Comparison of ENCODE assay signal across 37 cellular contexts in the genomic region with DNA sequence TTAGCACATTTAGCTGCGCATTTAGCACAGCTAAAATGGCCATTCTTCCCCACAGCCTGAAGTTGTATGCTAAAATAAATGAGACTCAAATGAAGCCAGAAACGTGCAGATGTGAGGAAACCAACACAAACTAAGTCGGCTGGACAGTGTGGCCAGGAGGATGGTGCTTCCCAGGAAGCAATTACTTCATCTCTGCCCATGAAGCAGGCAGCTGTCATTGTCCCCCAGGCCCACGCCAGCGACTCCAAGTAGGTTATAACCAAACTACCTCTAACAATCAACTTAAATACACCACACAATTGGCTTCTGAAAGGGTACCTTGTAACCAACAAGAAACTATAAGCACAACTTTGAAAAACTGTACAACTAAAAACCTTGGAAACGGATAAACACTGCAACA. TPM values are rescaled to one million over a fixed set of nuclear protein-coding genes. Genes with fewer than 3 reads are reported as not detected.
DNase-seq lines count a peak whose midpoint lies in the region; ATAC-seq, FAIRE-seq and TF ChIP-seq lines count a peak whose summit lies in the region.
"Had no signal": no experiment of that assay in that cellular context is flagged by ENCODE, and none has a peak within 500 bp of the region (broad histone marks: within the 10 kb centered on the region; RNA-seq: fewer than 3 reads in every experiment).

No MANE protein-coding gene starts in this region.

- peak overlapping the region in 1 of 3 experiments; percentile 24 for H3K4me3 Mint-ChIP-seq in nephron
- H3K4me3 Mint-ChIP-seq: activated B cell treated with CpG ODN at 0.5 μM for 24 hours; activated naive CD4-positive, alpha-beta T cell treated with anti-CD3 and anti-CD28 coated beads for 36 hours; activated T-helper 1 cell treated with anti-CD3 and anti-CD28 coated beads, Interleukin-12 subunit alpha, Interleukin-12 subunit beta, Interleukin-2, Interleukin-4 antibody, amounts not matched to agents 30 ng/mL and 10 ng/mL and 1 ng/mL, durations not matched to agents 14 hours and 24 hours and 36 hours; effector memory CD8-positive, alpha-beta T cell; natural killer cell; stimulated activated effector memory CD8-positive, alpha-beta T cell treated with anti-CD3 and anti-CD28 coated beads, Interleukin-12 subunit alpha, Interleukin-12 subunit beta, amount 100 ng/mL, for 72 hours had no signal

- no peak for FAIRE-seq in endothelial cell of umbilical vein (lab: Jason Lieb, UNC)
- FAIRE-seq: bronchial epithelial cell, frontal cortex had no signal

- DNase-seq in BE2C = peak; percentile 44
- peak; percentile 74 to 80 for DNase-seq in SJCRH30
- DNase-seq in endothelial cell of umbilical vein (ENCODE audit: low read depth, low spot score) = no peak
- no peak for DNase-seq in HEK293T (ENCODE audit: extremely low spot score)
- DNase-seq in dedifferentiated amniotic fluid mesenchymal stem cell (ENCODE audit: extremely low spot score) = no peak
- DNase-seq: activated B cell treated with CpG ODN at 0.5 μM for 24 hours; activated naive CD4-positive, alpha-beta T cell treated with anti-CD3 and anti-CD28 coated beads for 36 hours; adrenal gland; Caco-2; colonic mucosa; DND-41; effector memory CD8-positive, alpha-beta T cell; hippocampal formation; Kasumi-1; natural killer cell; NCI-H187; NCI-H2171; NCI-H510A; NK-92 treated with Interleukin-12 subunit alpha and Interleukin-12 subunit beta, amount 100 ng/mL, for 24 hours; PC-3; SHP77; stimulated activated CD4-positive, alpha-beta T cell treated with anti-CD3 and anti-CD28 coated beads, Interleukin-4, amount 100 ng/mL, for 24 hours; substantia nigra; T1000 had no signal

- H3K4me1 ChIP-seq in BE2C (peaks cover 67% of the 10 kb centered on the region), SJCRH30 (peaks cover 62% of the 10 kb centered on the region), endothelial cell of umbilical vein (ENCODE audit: control insufficient read depth, extremely low read depth, insufficient read depth, low read length) (peaks cover 50% of the 10 kb centered on the region)
- H3K4me1 ChIP-seq: Caco-2, colonic mucosa had no signal

- H3K9me3 ChIP-seq in BE2C (no peaks in the 10 kb centered on the region), SJCRH30 (replicated peaks) (no peaks in the 10 kb centered on the region), endothelial cell of umbilical vein (replicated peaks; ENCODE audit: control insufficient read depth, insufficient read depth, low read length) (no peaks in the 10 kb centered on the region)
- H3K9me3 ChIP-seq: adrenal gland, Caco-2, colonic mucosa, left lung, right atrium auricular region had no signal

- no peak for TF ChIP-seq POLR2A in endothelial cell of umbilical vein (IDR thresholded peaks at IDR 0.05; ENCODE audit: low read depth, low read length)

- TF ChIP-seq CTCF in BE2C (IDR thresholded peaks at IDR 0.05; ENCODE audit: low read depth, low read length) = no peak
- TF ChIP-seq CTCF in endothelial cell of umbilical vein (IDR thresholded peaks at IDR 0.05; ENCODE audit: extremely low read depth in 1 of 2, insufficient read depth in 1 of 2, low read depth in 1 of 2, low read length in 2 of 2) = no peak
- TF ChIP-seq CTCF in nephron (IDR thresholded peaks at IDR 0.05; ENCODE audit: unreplicated experiment in 3 of 3) = no peak

- H3K27ac ChIP-seq in SJCRH30 (peak overlapping the region; percentile 77), endothelial cell of umbilical vein (ENCODE audit: insufficient read depth, low read depth, low read length) (peak overlapping the region; percentile 38)
- H3K27ac ChIP-seq: adrenal gland, C4-2B, colonic mucosa, HL-60, left lung, parathyroid adenoma had no signal

- POLR2A ChIA-PET in endothelial cell of umbilical vein (lab: Charles Lee) = no interaction called here
- POLR2A ChIA-PET in HEK293T (lab: Yijun Ruan, JAX) = no interaction called here

- no peaks in the 10 kb centered on the region for H3K27me3 Mint-ChIP-seq in nephron (ENCODE audit: low read depth)
- H3K27me3 Mint-ChIP-seq: effector memory CD8-positive, alpha-beta T cell had no signal

- H3K36me3 ChIP-seq in BE2C (peaks cover 3% of the 10 kb centered on the region), SJCRH30 (no peaks in the 10 kb centered on the region), endothelial cell of umbilical vein (ENCODE audit: control insufficient read depth in 2 of 2, extremely low read depth in 1 of 2, insufficient read depth in 2 of 2, low read length in 2 of 2) (no peaks in the 10 kb centered on the region)
- H3K36me3 ChIP-seq: adrenal gland, colonic mucosa, left lung, right atrium auricular region had no signal

- peaks cover 2% of the 10 kb centered on the region for H3K36me3 Mint-ChIP-seq in nephron (ENCODE audit: low read depth)
- H3K36me3 Mint-ChIP-seq: natural killer cell; stimulated activated effector memory CD8-positive, alpha-beta T cell treated with anti-CD3 and anti-CD28 coated beads, Interleukin-12 subunit alpha, Interleukin-12 subunit beta, amount 100 ng/mL, for 72 hours had no signal

- no peaks in the 10 kb centered on the region for H3K27me3 ChIP-seq in BE2C
- no peaks in the 10 kb centered on the region for H3K27me3 ChIP-seq in SJCRH30
- no peaks in the 10 kb centered on the region for H3K27me3 ChIP-seq in endothelial cell of umbilical vein (ENCODE audit: control insufficient read depth in 2 of 2, insufficient read depth in 2 of 2, low read length in 2 of 2)
- H3K27me3 ChIP-seq: adrenal gland, colonic mucosa, left lung, right atrium auricular region had no signal

- H3K79me2 ChIP-seq in endothelial cell of umbilical vein (ENCODE audit: control insufficient read depth, insufficient read depth, low read length) = peaks cover 100% of the 10 kb centered on the region

- H2AFZ ChIP-seq in endothelial cell of umbilical vein (ENCODE audit: low read depth, low read length) = no peak overlapping the region
- H2AFZ ChIP-seq: parathyroid adenoma had no signal

- peaks cover 7% of the 10 kb centered on the region for H4K20me1 ChIP-seq in endothelial cell of umbilical vein (replicated peaks; ENCODE audit: control insufficient read depth, extremely low read depth, insufficient read depth, low read length)

- intact Hi-C loops in endothelial cell of umbilical vein (cut with micrococcal nuclease) = loop anchor here (1.0 kb wide), 1 partner anchor 9 kb away; no protein-coding TSS in a partner anchor

- dilution Hi-C loops in endothelial cell of umbilical vein (cut with MboI; ENCODE audit: extremely low pct_ligation_motif_present, low sequenced_read_pairs) = no loop called here

- H3K9ac ChIP-seq in endothelial cell of umbilical vein (replicated peaks; ENCODE audit: extremely low read depth, insufficient read depth, low read length) = no peak overlapping the region
- H3K9ac ChIP-seq: parathyroid adenoma had no signal

- H3K9me3 Mint-ChIP-seq in nephron = no peaks in the 10 kb centered on the region
- H3K9me3 Mint-ChIP-seq: activated B cell treated with CpG ODN at 0.5 μM for 24 hours; activated naive CD4-positive, alpha-beta T cell treated with anti-CD3 and anti-CD28 coated beads for 36 hours; activated T-helper 1 cell treated with anti-CD3 and anti-CD28 coated beads, Interleukin-12 subunit alpha, Interleukin-12 subunit beta, Interleukin-2, Interleukin-4 antibody, amounts not matched to agents 30 ng/mL and 10 ng/mL and 1 ng/mL, durations not matched to agents 14 hours and 24 hours and 36 hours; effector memory CD8-positive, alpha-beta T cell; natural killer cell; stimulated activated effector memory CD8-positive, alpha-beta T cell treated with anti-CD3 and anti-CD28 coated beads, Interleukin-12 subunit alpha, Interleukin-12 subunit beta, amount 100 ng/mL, for 72 hours had no signal

- no peak for ATAC-seq in HG03135 (IDR thresholded peaks at IDR 0.05; ENCODE audit: unreplicated experiment)
- no peak for ATAC-seq in HG03521 (IDR thresholded peaks at IDR 0.05; ENCODE audit: unreplicated experiment)
- ATAC-seq: effector memory CD8-positive, alpha-beta T cell; esophagus mucosa; left lung; natural killer cell; stimulated activated effector memory CD8-positive, alpha-beta T cell treated with anti-CD3 and anti-CD28 coated beads, Interleukin-12 subunit alpha, Interleukin-12 subunit beta, amount 100 ng/mL, for 72 hours had no signal

- CTCF ChIA-PET in endothelial cell of umbilical vein (lab: Charles Lee) (interaction anchor here (1.3 to 2.3 kb wide), 3 partner anchors 23 to 96 kb away, joined by 4 to 10 read pairs (median 5); no protein-coding TSS in a partner anchor), HEK293T (lab: Yijun Ruan, JAX) (no interaction called here)

- peak overlapping the region; percentile 10 to 71 (median 47) for H3K27ac Mint-ChIP-seq in nephron
- H3K27ac Mint-ChIP-seq: activated B cell treated with CpG ODN at 0.5 μM for 24 hours; activated naive CD4-positive, alpha-beta T cell treated with anti-CD3 and anti-CD28 coated beads for 36 hours; activated T-helper 1 cell treated with anti-CD3 and anti-CD28 coated beads, Interleukin-12 subunit alpha, Interleukin-12 subunit beta, Interleukin-2, Interleukin-4 antibody, amounts not matched to agents 30 ng/mL and 10 ng/mL and 1 ng/mL, durations not matched to agents 14 hours and 24 hours and 36 hours; natural killer cell; stimulated activated effector memory CD8-positive, alpha-beta T cell treated with anti-CD3 and anti-CD28 coated beads, Interleukin-12 subunit alpha, Interleukin-12 subunit beta, amount 100 ng/mL, for 72 hours had no signal

- no peak overlapping the region for H3K4me3 ChIP-seq in BE2C (ENCODE audit: low read depth, low read length)
- H3K4me3 ChIP-seq in SJCRH30 = no peak overlapping the region
- no peak overlapping the region for H3K4me3 ChIP-seq in endothelial cell of umbilical vein (replicated peaks in 1 of 3; ENCODE audit: insufficient read depth in 1 of 3, low read depth in 1 of 3, low read length in 3 of 3)
- H3K4me3 ChIP-seq: adrenal gland, colonic mucosa, left lung, right atrium auricular region had no signal

- BruUV-seq in endothelial cell of umbilical vein (replicated peaks; lab: Mats Ljungman, UMichigan) = no TSS peak

- peaks cover 82% of the 10 kb centered on the region for H3K4me1 Mint-ChIP-seq in nephron
- H3K4me1 Mint-ChIP-seq: activated B cell treated with CpG ODN at 0.5 μM for 24 hours had no signal

- no peak overlapping the region for H3K4me2 ChIP-seq in endothelial cell of umbilical vein (ENCODE audit: insufficient read depth, low read length)

- H3K9me1 ChIP-seq in endothelial cell of umbilical vein (replicated peaks; ENCODE audit: control insufficient read depth, extremely low read depth, insufficient read depth, low read length) = no peaks in the 10 kb centered on the region

RNA-seq across cellular contexts. Expression of a gene that starts 39.3 kb away (rescaled TPM):
- polyA plus RNA-seq in BE2C (2012; ENCODE audit: insufficient read depth, insufficient read length, low read depth) = 34.8 TPM
- total RNA-seq in SJCRH30 (2014; rRNA removed; shearing (Covaris generic)) = 12.3 and 13.9 TPM in 2 replicates
- 93.3 and 103 TPM in 2 replicates for total RNA-seq in endothelial cell of umbilical vein
- polyA plus RNA-seq in endothelial cell of umbilical vein = 28.9 and 32.3 TPM in 2 replicates
- 36.1 and 36.5 TPM in 2 replicates for polyA plus RNA-seq in endothelial cell of umbilical vein (2011; cell fraction: cytosol; rRNA removed)
- polyA plus RNA-seq in endothelial cell of umbilical vein (2011; cell fraction: nucleus; rRNA removed) = 101 and 102 TPM in 2 replicates
- 57.8 and 58.4 TPM in 2 replicates for polyA plus RNA-seq in endothelial cell of umbilical vein (2012)
- polyA minus RNA-seq in endothelial cell of umbilical vein = 63.7 and 66.1 TPM in 2 replicates
- polyA minus RNA-seq in endothelial cell of umbilical vein (2011; cell fraction: cytosol; rRNA and poly(A)+ RNA removed) = 7.4 TPM
- polyA minus RNA-seq in endothelial cell of umbilical vein (2011; cell fraction: nucleus; rRNA and poly(A)+ RNA removed) = 108 and 116 TPM in 2 replicates

Comparison
In these comparisons a context has a peak if more than half of its experiments do, and no peak if none do; other contexts are left out.
1. DNase-seq: peak in BE2C (single experiment) and SJCRH30 (2 of 2); none in endothelial cell of umbilical vein (single experiment), HEK293T (single experiment) and dedifferentiated amniotic fluid mesenchymal stem cell (single experiment).